In the genomic region with DNA sequence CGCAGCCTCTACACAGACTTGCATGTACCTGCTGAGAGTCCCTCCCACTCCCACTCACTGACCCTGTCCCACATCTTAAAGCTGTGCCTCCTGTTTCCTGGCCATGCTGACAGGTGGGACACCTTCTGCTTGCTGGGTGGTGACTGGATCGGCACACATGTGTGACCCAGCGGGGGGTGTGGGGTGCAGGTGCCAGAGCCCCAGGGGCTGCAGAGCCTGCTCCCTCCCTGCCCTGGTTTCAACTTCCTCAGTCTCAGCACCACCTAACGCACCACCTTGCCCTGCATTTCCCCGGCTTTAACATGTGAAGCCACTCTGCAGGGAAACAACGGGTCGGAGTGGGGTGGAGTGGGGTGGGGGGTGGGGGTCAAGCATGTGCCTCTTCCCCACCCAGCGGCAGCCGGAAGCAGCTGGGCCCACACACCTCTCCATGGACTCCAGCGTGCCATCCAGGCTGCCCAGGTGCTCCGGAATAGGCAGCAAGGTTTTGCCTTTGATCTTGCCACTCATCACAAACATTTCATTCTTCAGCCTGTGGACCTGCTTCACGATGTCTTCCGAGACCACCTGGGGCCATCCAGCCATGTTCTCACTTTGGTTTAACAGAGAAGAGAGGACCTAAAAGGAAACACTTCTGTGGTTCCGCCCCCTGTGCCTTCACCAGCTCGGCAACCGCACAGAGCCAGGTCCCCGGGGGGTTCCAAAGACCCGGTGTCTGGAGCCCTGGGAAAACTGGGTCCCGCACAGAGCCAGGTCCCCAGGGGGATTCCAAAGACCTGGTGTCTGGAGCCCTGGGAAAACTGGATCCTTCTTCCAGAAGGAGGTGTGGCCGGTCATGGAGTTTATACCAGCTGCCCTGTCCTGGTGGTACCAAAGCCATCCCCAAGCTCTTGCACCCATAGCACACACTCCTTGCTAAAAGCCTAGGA, we compare ENCODE assay signal across 2 cellular contexts.
TF ChIP-seq lines count a peak whose summit lies in the region.

No MANE protein-coding gene starts in this region.

TF ChIP-seq in SK-N-SH, 30 proteins besides CTCF, POLR2A, EP300 and RAD21:
- TF ChIP-seq EZH2phosphoT487 (IDR thresholded peaks at IDR 0.05; ENCODE audit: borderline replicate concordance, low read depth) (no peak), POLR2AphosphoS5 (IDR thresholded peaks at IDR 0.05; ENCODE audit: low read depth, low read length) (no peak), FOXJ3 (CRISPR knock-in tag; IDR thresholded peaks at IDR 0.05) (no peak), TEAD4 (IDR thresholded peaks at IDR 0.05; ENCODE audit: borderline replicate concordance, insufficient read depth) (no peak), JUND (IDR thresholded peaks at IDR 0.05) (no peak), FOSL2 (IDR thresholded peaks at IDR 0.05; ENCODE audit: borderline replicate concordance, low read depth) (no peak), RXRA (IDR thresholded peaks at IDR 0.05; ENCODE audit: borderline replicate concordance, low read depth) (no peak)
- TF ChIP-seq, protein P1, sequence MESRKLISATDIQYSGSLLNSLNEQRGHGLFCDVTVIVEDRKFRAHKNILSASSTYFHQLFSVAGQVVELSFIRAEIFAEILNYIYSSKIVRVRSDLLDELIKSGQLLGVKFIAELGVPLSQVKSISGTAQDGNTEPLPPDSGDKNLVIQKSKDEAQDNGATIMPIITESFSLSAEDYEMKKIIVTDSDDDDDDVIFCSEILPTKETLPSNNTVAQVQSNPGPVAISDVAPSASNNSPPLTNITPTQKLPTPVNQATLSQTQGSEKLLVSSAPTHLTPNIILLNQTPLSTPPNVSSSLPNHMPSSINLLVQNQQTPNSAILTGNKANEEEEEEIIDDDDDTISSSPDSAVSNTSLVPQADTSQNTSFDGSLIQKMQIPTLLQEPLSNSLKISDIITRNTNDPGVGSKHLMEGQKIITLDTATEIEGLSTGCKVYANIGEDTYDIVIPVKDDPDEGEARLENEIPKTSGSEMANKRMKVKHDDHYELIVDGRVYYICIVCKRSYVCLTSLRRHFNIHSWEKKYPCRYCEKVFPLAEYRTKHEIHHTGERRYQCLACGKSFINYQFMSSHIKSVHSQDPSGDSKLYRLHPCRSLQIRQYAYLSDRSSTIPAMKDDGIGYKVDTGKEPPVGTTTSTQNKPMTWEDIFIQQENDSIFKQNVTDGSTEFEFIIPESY (IDR thresholded peaks at IDR 0.05; ENCODE audit: borderline replicate concordance, low read depth): no peak
- TF ChIP-seq, protein P2, sequence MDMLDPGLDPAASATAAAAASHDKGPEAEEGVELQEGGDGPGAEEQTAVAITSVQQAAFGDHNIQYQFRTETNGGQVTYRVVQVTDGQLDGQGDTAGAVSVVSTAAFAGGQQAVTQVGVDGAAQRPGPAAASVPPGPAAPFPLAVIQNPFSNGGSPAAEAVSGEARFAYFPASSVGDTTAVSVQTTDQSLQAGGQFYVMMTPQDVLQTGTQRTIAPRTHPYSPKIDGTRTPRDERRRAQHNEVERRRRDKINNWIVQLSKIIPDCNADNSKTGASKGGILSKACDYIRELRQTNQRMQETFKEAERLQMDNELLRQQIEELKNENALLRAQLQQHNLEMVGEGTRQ (IDR thresholded peaks at IDR 0.05; ENCODE audit: borderline replicate concordance, low read depth, low read length): no peak
TF ChIP-seq in SK-N-SH: peak in this region for 0.

TF ChIP-seq in SK-N-SH treated with all-trans-retinoic acid at 6 μM for 48 hours, 23 proteins besides CTCF, POLR2A, EP300 and RAD21:
- TF ChIP-seq, protein P3, sequence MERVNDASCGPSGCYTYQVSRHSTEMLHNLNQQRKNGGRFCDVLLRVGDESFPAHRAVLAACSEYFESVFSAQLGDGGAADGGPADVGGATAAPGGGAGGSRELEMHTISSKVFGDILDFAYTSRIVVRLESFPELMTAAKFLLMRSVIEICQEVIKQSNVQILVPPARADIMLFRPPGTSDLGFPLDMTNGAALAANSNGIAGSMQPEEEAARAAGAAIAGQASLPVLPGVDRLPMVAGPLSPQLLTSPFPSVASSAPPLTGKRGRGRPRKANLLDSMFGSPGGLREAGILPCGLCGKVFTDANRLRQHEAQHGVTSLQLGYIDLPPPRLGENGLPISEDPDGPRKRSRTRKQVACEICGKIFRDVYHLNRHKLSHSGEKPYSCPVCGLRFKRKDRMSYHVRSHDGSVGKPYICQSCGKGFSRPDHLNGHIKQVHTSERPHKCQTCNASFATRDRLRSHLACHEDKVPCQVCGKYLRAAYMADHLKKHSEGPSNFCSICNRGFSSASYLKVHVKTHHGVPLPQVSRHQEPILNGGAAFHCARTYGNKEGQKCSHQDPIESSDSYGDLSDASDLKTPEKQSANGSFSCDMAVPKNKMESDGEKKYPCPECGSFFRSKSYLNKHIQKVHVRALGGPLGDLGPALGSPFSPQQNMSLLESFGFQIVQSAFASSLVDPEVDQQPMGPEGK (CRISPR knock-in tag; IDR thresholded peaks at IDR 0.05; ENCODE audit: borderline replicate concordance): no peak
- TF ChIP-seq ARNTL (CRISPR knock-in tag; IDR thresholded peaks at IDR 0.05; ENCODE audit: borderline replicate concordance, low read depth) (no peak), ZFP30 (CRISPR knock-in tag; IDR thresholded peaks at IDR 0.05) (no peak), CSDC2 (CRISPR knock-in tag; IDR thresholded peaks at IDR 0.05) (no peak), SNAI2 (CRISPR knock-in tag; IDR thresholded peaks at IDR 0.05) (no peak), ZNF565 (CRISPR knock-in tag; conservative IDR thresholded peaks at IDR 0.05; ENCODE audit: low read depth) (no peak), OSR1 (CRISPR knock-in tag; IDR thresholded peaks at IDR 0.05) (no peak)
- TF ChIP-seq, protein P4, sequence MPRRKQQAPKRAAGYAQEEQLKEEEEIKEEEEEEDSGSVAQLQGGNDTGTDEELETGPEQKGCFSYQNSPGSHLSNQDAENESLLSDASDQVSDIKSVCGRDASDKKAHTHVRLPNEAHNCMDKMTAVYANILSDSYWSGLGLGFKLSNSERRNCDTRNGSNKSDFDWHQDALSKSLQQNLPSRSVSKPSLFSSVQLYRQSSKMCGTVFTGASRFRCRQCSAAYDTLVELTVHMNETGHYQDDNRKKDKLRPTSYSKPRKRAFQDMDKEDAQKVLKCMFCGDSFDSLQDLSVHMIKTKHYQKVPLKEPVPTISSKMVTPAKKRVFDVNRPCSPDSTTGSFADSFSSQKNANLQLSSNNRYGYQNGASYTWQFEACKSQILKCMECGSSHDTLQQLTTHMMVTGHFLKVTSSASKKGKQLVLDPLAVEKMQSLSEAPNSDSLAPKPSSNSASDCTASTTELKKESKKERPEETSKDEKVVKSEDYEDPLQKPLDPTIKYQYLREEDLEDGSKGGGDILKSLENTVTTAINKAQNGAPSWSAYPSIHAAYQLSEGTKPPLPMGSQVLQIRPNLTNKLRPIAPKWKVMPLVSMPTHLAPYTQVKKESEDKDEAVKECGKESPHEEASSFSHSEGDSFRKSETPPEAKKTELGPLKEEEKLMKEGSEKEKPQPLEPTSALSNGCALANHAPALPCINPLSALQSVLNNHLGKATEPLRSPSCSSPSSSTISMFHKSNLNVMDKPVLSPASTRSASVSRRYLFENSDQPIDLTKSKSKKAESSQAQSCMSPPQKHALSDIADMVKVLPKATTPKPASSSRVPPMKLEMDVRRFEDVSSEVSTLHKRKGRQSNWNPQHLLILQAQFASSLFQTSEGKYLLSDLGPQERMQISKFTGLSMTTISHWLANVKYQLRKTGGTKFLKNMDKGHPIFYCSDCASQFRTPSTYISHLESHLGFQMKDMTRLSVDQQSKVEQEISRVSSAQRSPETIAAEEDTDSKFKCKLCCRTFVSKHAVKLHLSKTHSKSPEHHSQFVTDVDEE (CRISPR knock-in tag; IDR thresholded peaks at IDR 0.05): no peak
